8 cellular contexts compared by ENCODE assay signal in genomic region chr7:67260166-67260586, GRCh38.
DNase-seq lines count a peak whose midpoint lies in the region; ATAC-seq and TF ChIP-seq lines count a peak whose summit lies in the region.
"Not testable (repeated sequence)": the region's sequence is repeated elsewhere in the genome, so short reads cannot be mapped to it uniquely, and the experiment has no call there.

No MANE protein-coding gene starts in this region.

- not testable (repeated sequence) for TF ChIP-seq CTCF in Caco-2 (IDR thresholded peaks at IDR 0.05; ENCODE audit: insufficient read depth in 1 of 2, low read depth in 1 of 2, low read length in 1 of 2, severe bottlenecking in 1 of 2, unreplicated experiment in 1 of 2)

- not testable (repeated sequence) for H3K9me3 Mint-ChIP-seq in Caco-2 (ENCODE audit: unreplicated experiment); activated CD4-positive, alpha-beta T cell treated with anti-CD3 and anti-CD28 coated beads, Interleukin-2, amount 10 ng/mL, durations not matched to agents 7 days and 5 days; naive thymus-derived CD4-positive, alpha-beta T cell
- peaks cover 5 to 15% of the 10 kb centered on the region in 2 donors for H3K9me3 Mint-ChIP-seq in stimulated activated naive CD8-positive, alpha-beta T cell treated with anti-CD3 and anti-CD28 coated beads, Interleukin-15, amount 100 ng/mL, for 72 hours

- not testable (repeated sequence) for H3K27ac ChIP-seq in naive thymus-derived CD4-positive, alpha-beta T cell (ENCODE audit: low read depth, low read length)

- H3K4me1 ChIP-seq in Caco-2; naive thymus-derived CD4-positive, alpha-beta T cell (ENCODE audit: control insufficient read depth in 2 of 2, insufficient read depth in 2 of 2, low read length in 2 of 2): not testable (repeated sequence)

- H3K4me1 Mint-ChIP-seq in Caco-2 (ENCODE audit: low read depth, unreplicated experiment); activated CD4-positive, alpha-beta T cell treated with anti-CD3 and anti-CD28 coated beads, Interleukin-2, amount 10 ng/mL, durations not matched to agents 7 days and 5 days: not testable (repeated sequence)
- H3K4me1 Mint-ChIP-seq in naive thymus-derived CD4-positive, alpha-beta T cell: peaks cover 0 to 21% (median 6%) of the 10 kb centered on the region in 7 donors
- H3K4me1 Mint-ChIP-seq in stimulated activated naive CD8-positive, alpha-beta T cell treated with anti-CD3 and anti-CD28 coated beads, Interleukin-15, amount 100 ng/mL, for 72 hours: peaks cover 12% of the 10 kb centered on the region

- POLR2A ChIA-PET in Caco-2 (lab: Charles Lee); activated CD4-positive, alpha-beta T cell treated with anti-CD3 and anti-CD28 coated beads, Interleukin-2, amount 10 ng/mL, durations not matched to agents 7 days and 5 days (lab: Charles Lee); naive thymus-derived CD4-positive, alpha-beta T cell (lab: Charles Lee): not testable (repeated sequence)

- not testable (repeated sequence) for ATAC-seq in naive thymus-derived CD4-positive, alpha-beta T cell
- peak; percentile 15 for ATAC-seq in stimulated activated naive CD8-positive, alpha-beta T cell treated with anti-CD3 and anti-CD28 coated beads, Interleukin-15, amount 100 ng/mL, for 72 hours

- not testable (repeated sequence) for H3K27me3 Mint-ChIP-seq in Caco-2 (ENCODE audit: insufficient read depth, unreplicated experiment); activated CD4-positive, alpha-beta T cell treated with anti-CD3 and anti-CD28 coated beads, Interleukin-2, amount 10 ng/mL, durations not matched to agents 7 days and 5 days; naive thymus-derived CD4-positive, alpha-beta T cell; stimulated activated naive CD8-positive, alpha-beta T cell treated with anti-CD3 and anti-CD28 coated beads, Interleukin-15, amount 100 ng/mL, for 72 hours

- H3K36me3 Mint-ChIP-seq in Caco-2 (ENCODE audit: insufficient read depth, unreplicated experiment): not testable (repeated sequence)
- peaks cover 14% of the 10 kb centered on the region for H3K36me3 Mint-ChIP-seq in activated CD4-positive, alpha-beta T cell treated with anti-CD3 and anti-CD28 coated beads, Interleukin-2, amount 10 ng/mL, durations not matched to agents 7 days and 5 days (ENCODE audit: low read depth)
- H3K36me3 Mint-ChIP-seq in naive thymus-derived CD4-positive, alpha-beta T cell: peaks cover 7 to 40% (median 23%) of the 10 kb centered on the region in 5 donors

- CTCF ChIA-PET in Caco-2 (lab: Charles Lee); activated CD4-positive, alpha-beta T cell treated with anti-CD3 and anti-CD28 coated beads, Interleukin-2, amount 10 ng/mL, durations not matched to agents 7 days and 5 days (lab: Charles Lee); naive thymus-derived CD4-positive, alpha-beta T cell (lab: Charles Lee): not testable (repeated sequence)

- not testable (repeated sequence) for BruUV-seq in Caco-2 (replicated peaks; lab: Mats Ljungman, UMichigan)

- H3K27me3 ChIP-seq in Caco-2 (replicated peaks; ENCODE audit: control insufficient read depth, insufficient read depth, low read length); naive thymus-derived CD4-positive, alpha-beta T cell (ENCODE audit: control insufficient read depth in 2 of 2, insufficient read depth in 2 of 2, low read length in 2 of 2): not testable (repeated sequence)

- not testable (repeated sequence) for H3K4me3 Mint-ChIP-seq in Caco-2 (ENCODE audit: unreplicated experiment); activated CD4-positive, alpha-beta T cell treated with anti-CD3 and anti-CD28 coated beads, Interleukin-2, amount 10 ng/mL, durations not matched to agents 7 days and 5 days; naive thymus-derived CD4-positive, alpha-beta T cell; stimulated activated naive CD8-positive, alpha-beta T cell treated with anti-CD3 and anti-CD28 coated beads, Interleukin-15, amount 100 ng/mL, for 72 hours

- DNase-seq in Caco-2: not testable (repeated sequence)
- DNase-seq in Jurkat, Clone E6-1 (ENCODE audit: low read depth, low spot score): peak; percentile 66
- DNase-seq in RPMI7951 (ENCODE audit: low read depth) (peak; percentile 6), activated gamma-delta T cell treated with Interleukin-2 at 50 U/mL for 16 hours (peak; percentile 22), dermis blood vessel endothelial cell (peak; percentile 15)
- peak; percentile 10 for DNase-seq in activated CD4-positive, alpha-beta T cell treated with anti-CD3 and anti-CD28 coated beads, Interleukin-2, amount 10 ng/mL, durations not matched to agents 7 days and 5 days
- DNase-seq in naive thymus-derived CD4-positive, alpha-beta T cell: peak in 6 of 9 donors; percentile 2 to 40 (median 18)
- peak in 1 of 2 donors; percentile 13 for DNase-seq in stimulated activated naive CD8-positive, alpha-beta T cell treated with anti-CD3 and anti-CD28 coated beads, Interleukin-15, amount 100 ng/mL, for 72 hours

- intact Hi-C loops in Caco-2 (cut with micrococcal nuclease; ENCODE audit: unreplicated experiment); naive thymus-derived CD4-positive, alpha-beta T cell (cut with micrococcal nuclease): not testable (repeated sequence)

- peak overlapping the region; percentile 15 for H3K27ac Mint-ChIP-seq in Caco-2 (ENCODE audit: unreplicated experiment)
- not testable (repeated sequence) for H3K27ac Mint-ChIP-seq in activated CD4-positive, alpha-beta T cell treated with anti-CD3 and anti-CD28 coated beads, Interleukin-2, amount 10 ng/mL, durations not matched to agents 7 days and 5 days; stimulated activated naive CD8-positive, alpha-beta T cell treated with anti-CD3 and anti-CD28 coated beads, Interleukin-15, amount 100 ng/mL, for 72 hours
- peak overlapping the region in 3 of 9 donors; percentile 4 to 42 (median 15) for H3K27ac Mint-ChIP-seq in naive thymus-derived CD4-positive, alpha-beta T cell

- H3K9me3 ChIP-seq in Caco-2; naive thymus-derived CD4-positive, alpha-beta T cell (ENCODE audit: control insufficient read depth in 2 of 3, low read length in 3 of 3): not testable (repeated sequence)

- H3K36me3 ChIP-seq in Caco-2 (ENCODE audit: control insufficient read depth, insufficient read depth, low read length); naive thymus-derived CD4-positive, alpha-beta T cell (ENCODE audit: control insufficient read depth in 2 of 3, insufficient read depth in 3 of 3, low read length in 3 of 3): not testable (repeated sequence)

- H3K4me3 ChIP-seq in Caco-2 (ENCODE audit: low read depth, low read length); Jurkat, Clone E6-1 (ENCODE audit: low read length); naive thymus-derived CD4-positive, alpha-beta T cell (ENCODE audit: low read length): not testable (repeated sequence)
